27 cellular contexts compared by ENCODE assay signal in the genomic region with DNA sequence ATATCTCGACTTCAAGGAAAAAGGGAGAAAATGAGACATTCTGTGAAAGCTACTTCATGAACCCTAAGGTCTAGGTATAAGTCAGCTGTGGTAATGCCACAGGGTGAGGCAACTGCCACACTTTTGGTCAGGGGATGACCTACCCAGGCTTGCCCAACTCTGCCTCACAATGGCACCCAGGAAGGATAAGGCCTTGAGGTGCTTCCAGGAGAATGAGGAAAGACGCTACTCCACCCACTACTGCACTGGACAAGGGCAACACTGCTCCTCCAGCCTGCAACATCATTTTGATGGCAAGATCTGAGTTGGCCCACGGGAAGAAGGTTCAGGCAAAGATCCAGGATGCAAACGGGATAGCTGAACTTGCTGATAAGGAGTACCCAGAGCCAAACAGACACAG.
"Had no signal": no experiment of that assay in that cellular context is flagged by ENCODE, and none has a peak within 500 bp of the region (broad histone marks: within the 10 kb centered on the region; RNA-seq: fewer than 3 reads in every experiment).

No MANE protein-coding gene starts in this region.

- H3K9me3 ChIP-seq: left lung, lower lobe of right lung, sigmoid colon, spleen, stomach, testis, thyroid gland, transverse colon, upper lobe of left lung, vagina had no signal

- FAIRE-seq: keratinocyte, small intestine had no signal

- H3K4me1 Mint-ChIP-seq: nephron; stimulated activated memory B cell treated with anti-CD40 and anti-IgM and Interleukin-4, amounts not matched to agents 10 μg/mL and 1 μg/mL and 100 μg/mL, for 72 hours had no signal

- H3K27me3 ChIP-seq: left lung, sigmoid colon, spleen, stomach, testis, thyroid gland, transverse colon, upper lobe of left lung, vagina had no signal

- H3K27me3 Mint-ChIP-seq: naive thymus-derived CD8-positive, alpha-beta T cell; stimulated activated memory B cell treated with anti-CD40 and anti-IgM and Interleukin-4, amounts not matched to agents 10 μg/mL and 1 μg/mL and 100 μg/mL, for 72 hours had no signal

- H3K27ac ChIP-seq: left lung, lower lobe of right lung, parathyroid adenoma, sigmoid colon, spleen, stomach, testis, thyroid gland, transverse colon, upper lobe of left lung, vagina had no signal

- H3K4me3 Mint-ChIP-seq: naive thymus-derived CD8-positive, alpha-beta T cell; nephron; neural crest cell; stimulated activated memory B cell treated with anti-CD40 and anti-IgM and Interleukin-4, amounts not matched to agents 10 μg/mL and 1 μg/mL and 100 μg/mL, for 72 hours had no signal

- H3K27ac Mint-ChIP-seq: nephron; stimulated activated memory B cell treated with anti-CD40 and anti-IgM and Interleukin-4, amounts not matched to agents 10 μg/mL and 1 μg/mL and 100 μg/mL, for 72 hours had no signal

- H3K4me1 ChIP-seq: left lung, lower lobe of right lung, parathyroid adenoma, sigmoid colon, stomach, testis, thyroid gland, transverse colon, upper lobe of left lung, vagina had no signal

- H3K4me3 ChIP-seq: left lung, lower lobe of right lung, sigmoid colon, spleen, stomach, testis, thyroid gland, transverse colon, upper lobe of left lung, vagina had no signal

- H2AFZ ChIP-seq: parathyroid adenoma had no signal

- H3K9me3 Mint-ChIP-seq: naive thymus-derived CD8-positive, alpha-beta T cell; nephron; neural crest cell; stimulated activated memory B cell treated with anti-CD40 and anti-IgM and Interleukin-4, amounts not matched to agents 10 μg/mL and 1 μg/mL and 100 μg/mL, for 72 hours had no signal

- ATAC-seq: left cardiac atrium; left lung; lower lobe of right lung; naive thymus-derived CD8-positive, alpha-beta T cell; right cardiac atrium; stimulated activated memory B cell treated with anti-CD40 and anti-IgM and Interleukin-4, amounts not matched to agents 10 μg/mL and 1 μg/mL and 100 μg/mL, for 72 hours; stimulated activated naive CD8-positive, alpha-beta T cell treated with anti-CD3 and anti-CD28 coated beads, Interleukin-15, Interleukin-2, amounts not matched to agents 100 U/mL and 50 U/mL, for 24 hours had no signal

- H3K9ac ChIP-seq: parathyroid adenoma had no signal

- DNase-seq: hippocampal formation; kidney glomerular epithelial cell; left cardiac atrium; lower lobe of right lung; mammary epithelial cell; mesenchymal stem cell; naive thymus-derived CD8-positive, alpha-beta T cell; occipital lobe; retina; right cardiac atrium; sigmoid colon; small intestine; spleen; stimulated activated CD4-positive, alpha-beta T cell treated with anti-CD3 and anti-CD28 coated beads, Interleukin-4, amount 100 ng/mL, for 24 hours; stimulated activated naive CD8-positive, alpha-beta T cell treated with anti-CD3 and anti-CD28 coated beads, Interleukin-15, Interleukin-2, amounts not matched to agents 100 U/mL and 50 U/mL, for 24 hours; stomach; testis; thyroid gland; transverse colon; upper lobe of left lung had no signal
